Comparison of ENCODE assay signal across 1 cellular context in the genomic region with DNA sequence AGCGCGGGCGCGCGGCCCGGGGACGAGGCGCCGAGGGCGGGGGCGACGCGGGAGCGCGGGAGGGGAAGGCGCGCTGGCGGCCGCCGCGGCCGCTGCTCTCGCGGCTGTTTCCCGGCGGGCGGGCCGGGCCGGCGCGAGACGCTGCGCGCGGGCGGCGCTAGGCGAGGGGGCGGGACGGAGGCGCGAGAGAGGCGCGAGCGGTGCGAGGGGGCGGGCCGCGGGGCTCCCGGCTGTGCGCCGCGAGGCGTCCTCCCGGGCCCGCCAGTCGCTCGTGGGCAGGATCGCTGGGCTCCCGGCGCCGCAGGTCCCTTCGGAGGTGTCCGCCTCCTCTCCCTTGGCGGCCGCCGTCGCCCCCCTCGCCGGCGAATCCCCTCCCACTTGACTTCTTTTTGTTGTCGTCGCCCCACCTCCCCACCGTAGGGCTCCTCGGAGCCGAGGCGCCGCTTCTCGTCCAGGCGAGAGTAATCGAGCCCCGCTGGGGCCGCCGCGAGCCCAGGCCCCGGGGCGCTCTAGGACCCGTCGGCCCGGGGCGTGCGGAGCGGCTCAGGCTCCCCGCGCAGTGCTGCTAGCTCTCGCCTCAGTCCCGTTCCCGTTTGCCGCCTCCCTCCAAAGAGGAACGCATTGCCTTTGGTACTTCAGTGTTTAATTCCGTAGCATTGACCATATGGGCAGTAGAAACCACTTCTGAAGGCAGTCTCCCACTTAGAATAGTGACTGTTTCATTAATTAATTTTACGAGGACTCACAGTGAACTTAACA.
TF ChIP-seq lines count a peak whose summit lies in the region.

RANBP9 (minus strand) TSS at position 110 of the 759 bp plus-strand sequence. CDS start 330 bp downstream, outside the sequence.

TF ChIP-seq in WTC11, 78 proteins besides CTCF, POLR2A, EP300 and RAD21 (continued from another document):
- TF ChIP-seq, protein P1, sequence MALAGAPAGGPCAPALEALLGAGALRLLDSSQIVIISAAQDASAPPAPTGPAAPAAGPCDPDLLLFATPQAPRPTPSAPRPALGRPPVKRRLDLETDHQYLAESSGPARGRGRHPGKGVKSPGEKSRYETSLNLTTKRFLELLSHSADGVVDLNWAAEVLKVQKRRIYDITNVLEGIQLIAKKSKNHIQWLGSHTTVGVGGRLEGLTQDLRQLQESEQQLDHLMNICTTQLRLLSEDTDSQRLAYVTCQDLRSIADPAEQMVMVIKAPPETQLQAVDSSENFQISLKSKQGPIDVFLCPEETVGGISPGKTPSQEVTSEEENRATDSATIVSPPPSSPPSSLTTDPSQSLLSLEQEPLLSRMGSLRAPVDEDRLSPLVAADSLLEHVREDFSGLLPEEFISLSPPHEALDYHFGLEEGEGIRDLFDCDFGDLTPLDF (CRISPR knock-in tag; IDR thresholded peaks at IDR 0.05): no peak
- TF ChIP-seq FOXP4 (CRISPR knock-in tag; IDR thresholded peaks at IDR 0.05) (peak; percentile 47; the same call in 1 of the 2 replicates), ZNF416 (CRISPR knock-in tag; IDR thresholded peaks at IDR 0.05) (no peak; the same call in 1 of the 2 replicates), USF1 (CRISPR knock-in tag; IDR thresholded peaks at IDR 0.05) (no peak), AR (CRISPR knock-in tag; IDR thresholded peaks at IDR 0.05) (no peak), HMGXB4 (CRISPR knock-in tag; IDR thresholded peaks at IDR 0.05) (peak; percentile 54; the same call in 1 of the 2 replicates), NR3C1 (CRISPR knock-in tag; conservative IDR thresholded peaks at IDR 0.05; ENCODE audit: low read depth) (no peak), PREB (CRISPR knock-in tag; IDR thresholded peaks at IDR 0.05; ENCODE audit: borderline replicate concordance) (0 out of 2 replicates have a peak, but pooled peaks have one; percentile 45), FOXP1 (CRISPR knock-in tag; IDR thresholded peaks at IDR 0.05; ENCODE audit: borderline replicate concordance) (no peak), PRDM15 (CRISPR knock-in tag; IDR thresholded peaks at IDR 0.05) (peak; percentile 35; the same call in 1 of the 2 replicates), ESRRA (CRISPR knock-in tag; IDR thresholded peaks at IDR 0.05; ENCODE audit: borderline replicate concordance) (no peak), GRHL2 (CRISPR knock-in tag; IDR thresholded peaks at IDR 0.05; ENCODE audit: insufficient replicate concordance, severe bottlenecking) (no peak), SMAD4 (CRISPR knock-in tag; IDR thresholded peaks at IDR 0.05) (0 out of 2 replicates have a peak, but pooled peaks have one; percentile 24), CREB1 (CRISPR knock-in tag; IDR thresholded peaks at IDR 0.05) (peak; percentile 56; the same call in 1 of the 2 replicates), GABPB1 (CRISPR knock-in tag; IDR thresholded peaks at IDR 0.05) (peak; percentile 77), ZBTB21 (CRISPR knock-in tag; IDR thresholded peaks at IDR 0.05; ENCODE audit: borderline replicate concordance) (no peak)
TF ChIP-seq in WTC11: peak in this region for 18.
